1 cellular context compared by ENCODE assay signal in genomic region chr4:87006531-87007344, GRCh38.
TF ChIP-seq lines count a peak whose summit lies in the region.

No MANE protein-coding gene starts in this region.

TF ChIP-seq in H1, 55 proteins besides CTCF, POLR2A, EP300 and RAD21 (continued from another document):
- TF ChIP-seq POLR2AphosphoS5 (IDR thresholded peaks at IDR 0.05; ENCODE audit: low read depth, low read length) (peak; percentile 96), RNF2 (IDR thresholded peaks at IDR 0.05; ENCODE audit: borderline replicate concordance, low read depth, low read length, missing control alignments, poor library complexity, severe bottlenecking) (no peak), ATF2 (IDR thresholded peaks at IDR 0.05; ENCODE audit: low read length) (no peak), TAF7 (optimal IDR thresholded peaks at IDR 0.05; ENCODE audit: borderline replicate concordance, low read depth, low read length) (peak; percentile 99), JUN (IDR thresholded peaks at IDR 0.05; ENCODE audit: low read depth, low read length) (no peak), SIX5 (IDR thresholded peaks at IDR 0.05; ENCODE audit: low read depth, low read length) (0 out of 2 replicates have a peak, but pooled peaks have one; percentile 13), ZNF274 (IDR thresholded peaks at IDR 0.05; ENCODE audit: borderline replicate concordance, extremely low read depth, low read length) (no peak), ATF3 (IDR thresholded peaks at IDR 0.05; ENCODE audit: insufficient read depth, low read depth, low read length) (no peak), RFX5 (IDR thresholded peaks at IDR 0.05; ENCODE audit: borderline replicate concordance, low read depth, low read length) (peak; percentile 54; the same call in 1 of the 2 replicates), BACH1 (IDR thresholded peaks at IDR 0.05; ENCODE audit: low read length) (no peak), HDAC6 (IDR thresholded peaks at IDR 0.05; ENCODE audit: low read depth, low read length) (no peak), SP1 (IDR thresholded peaks at IDR 0.05; ENCODE audit: low read depth, low read length) (peak; percentile 39; the same call in 1 of the 2 replicates), TAF1 (IDR thresholded peaks at IDR 0.05; ENCODE audit: low read depth, low read length) (peak; percentile 100), POU5F1 (IDR thresholded peaks at IDR 0.05; ENCODE audit: low read depth, low read length) (no peak), KDM5A (IDR thresholded peaks at IDR 0.05; ENCODE audit: low read length) (no peak), TCF12 (IDR thresholded peaks at IDR 0.05; ENCODE audit: low read depth, low read length) (no peak), PHF8 (conservative IDR thresholded peaks at IDR 0.05; ENCODE audit: low read depth, low read length) (peak; percentile 43; the same call in 1 of the 2 replicates), CHD7 (IDR thresholded peaks at IDR 0.05; ENCODE audit: insufficient replicate concordance, low read length) (peak; percentile 11), NANOG (IDR thresholded peaks at IDR 0.05; ENCODE audit: insufficient read depth, low read depth, low read length, poor library complexity, severe bottlenecking) (no peak), CTBP2 (IDR thresholded peaks at IDR 0.05; ENCODE audit: borderline replicate concordance, insufficient read depth, insufficient read length, low read length) (no peak), NRF1 (IDR thresholded peaks at IDR 0.05; ENCODE audit: low read depth, low read length) (no peak), SIRT6 (IDR thresholded peaks at IDR 0.05; ENCODE audit: low read length) (no peak), EZH2 (IDR thresholded peaks at IDR 0.05; ENCODE audit: low read depth, low read length, severe bottlenecking) (no peak), USF2 (IDR thresholded peaks at IDR 0.05; ENCODE audit: low read length) (no peak; the same call in 1 of the 2 replicates)
